18 cellular contexts compared by ENCODE assay signal in the genomic region with DNA sequence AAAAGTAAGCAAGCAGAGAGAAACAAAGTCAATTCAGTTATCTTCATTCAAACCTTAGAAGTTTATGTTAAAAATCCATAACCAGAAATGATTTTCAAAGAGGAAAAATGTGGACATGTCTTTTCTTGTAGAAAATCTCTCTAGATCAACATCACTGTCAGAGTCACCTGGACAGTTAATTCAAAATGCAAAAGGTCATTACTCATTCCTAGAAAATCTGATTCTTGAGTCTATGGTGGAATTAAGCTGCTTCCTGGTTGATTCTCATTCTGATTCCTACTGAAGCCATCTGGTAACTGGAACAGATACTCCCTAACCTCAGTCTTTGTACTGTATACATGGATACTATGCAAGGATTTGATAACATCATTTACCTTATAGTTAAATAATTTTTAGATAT.
DNase-seq lines count a peak whose midpoint lies in the region; ATAC-seq and TF ChIP-seq lines count a peak whose summit lies in the region.
"Had no signal": no experiment of that assay in that cellular context is flagged by ENCODE, and none has a peak within 500 bp of the region (broad histone marks: within the 10 kb centered on the region; RNA-seq: fewer than 3 reads in every experiment).

No MANE protein-coding gene starts in this region.

- no peak overlapping the region for H3K4me3 ChIP-seq in SK-N-SH (ENCODE audit: low read depth in 2 of 2, low read length in 1 of 2)
- no peak overlapping the region for H3K4me3 ChIP-seq in PC-3 (ENCODE audit: low read length)
- H3K4me3 ChIP-seq in fibroblast of the aortic adventitia (ENCODE audit: low read depth, low read length): no peak overlapping the region
- H3K4me3 ChIP-seq: SJCRH30 had no signal

- no peak for DNase-seq in SK-N-SH
- peak; percentile 19 for DNase-seq in PC-3
- peak; percentile 4 for DNase-seq in fibroblast of the aortic adventitia (ENCODE audit: low read depth)
- DNase-seq in activated CD4-positive, alpha-beta memory T cell treated with anti-CD3 and anti-CD28 coated beads for 36 hours: no peak
- DNase-seq in C1 segment of cervical spinal cord (lab: John Stamatoyannopoulos, UW): no peak
- DNase-seq in HuH-7 (ENCODE audit: low spot score): no peak
- DNase-seq: 8988T; Calu3; CD8-positive, alpha-beta T cell; H7; MV-4-11; NCI-H1417; NCI-H187 treated with DMSO at 0.1 percent for 48 hours; NCI-H2227 treated with DMSO at 0.1 percent for 48 hours; NCI-H524; SJCRH30 had no signal

- CTCF ChIA-PET in SK-N-SH (lab: Yijun Ruan, JAX): interaction anchor here (1.6 kb wide), 1 partner anchor 37 kb away, joined by 3 read pairs; no protein-coding TSS in a partner anchor
- CTCF ChIA-PET in PC-3 (lab: Charles Lee): no interaction called here
- CTCF ChIA-PET in activated CD4-positive, alpha-beta memory T cell treated with anti-CD3 and anti-CD28 coated beads for 36 hours (lab: Charles Lee): no interaction called here

- no peak overlapping the region for H3K4me3 Mint-ChIP-seq in activated CD4-positive, alpha-beta memory T cell treated with anti-CD3 and anti-CD28 coated beads for 36 hours
- H3K4me3 Mint-ChIP-seq: CD8-positive, alpha-beta T cell had no signal

- no TSS peak for BruUV-seq in PC-3 (replicated peaks; lab: Mats Ljungman, UMichigan)

- H3K9ac ChIP-seq in SK-N-SH (no peak overlapping the region), PC-3 (ENCODE audit: low read length) (no peak overlapping the region)

- no peaks in the 10 kb centered on the region for H3K9me3 ChIP-seq in SK-N-SH
- no peaks in the 10 kb centered on the region for H3K9me3 ChIP-seq in PC-3 (ENCODE audit: low read length)
- H3K9me3 ChIP-seq: SJCRH30 had no signal

- no peaks in the 10 kb centered on the region for H3K4me1 Mint-ChIP-seq in activated CD4-positive, alpha-beta memory T cell treated with anti-CD3 and anti-CD28 coated beads for 36 hours (ENCODE audit: low read depth)

- H3K36me3 ChIP-seq in SK-N-SH (replicated peaks in 1 of 2; ENCODE audit: control insufficient read depth in 1 of 2, insufficient read depth in 2 of 2, low read length in 1 of 2): peaks cover 0 to 4% of the 10 kb centered on the region in 2 experiments
- no peaks in the 10 kb centered on the region for H3K36me3 ChIP-seq in PC-3 (ENCODE audit: low read depth, low read length)
- H3K36me3 ChIP-seq: SJCRH30 had no signal

- no peaks in the 10 kb centered on the region for H3K9me3 Mint-ChIP-seq in activated CD4-positive, alpha-beta memory T cell treated with anti-CD3 and anti-CD28 coated beads for 36 hours
- H3K9me3 Mint-ChIP-seq: CD8-positive, alpha-beta T cell had no signal

- H3K4me2 ChIP-seq in SK-N-SH: no peak overlapping the region
- H3K4me2 ChIP-seq in PC-3 (ENCODE audit: low read length): no peak overlapping the region

- H3K27ac Mint-ChIP-seq in activated CD4-positive, alpha-beta memory T cell treated with anti-CD3 and anti-CD28 coated beads for 36 hours: no peak overlapping the region
- H3K27ac Mint-ChIP-seq: CD8-positive, alpha-beta T cell had no signal

- H3K27me3 ChIP-seq in SK-N-SH (ENCODE audit: insufficient read depth): no peaks in the 10 kb centered on the region
- no peaks in the 10 kb centered on the region for H3K27me3 ChIP-seq in PC-3 (ENCODE audit: low read length)
- H3K27me3 ChIP-seq: SJCRH30 had no signal

- H3K27ac ChIP-seq in SK-N-SH (ENCODE audit: low read depth in 2 of 2, low read length in 1 of 2): no peak overlapping the region
- H3K27ac ChIP-seq in PC-3 (ENCODE audit: low read length): no peak overlapping the region
- H3K27ac ChIP-seq: SJCRH30 had no signal

- H3K79me2 ChIP-seq in SK-N-SH (ENCODE audit: insufficient read depth) (no peaks in the 10 kb centered on the region), PC-3 (ENCODE audit: low read length) (no peaks in the 10 kb centered on the region)

- H2AFZ ChIP-seq in SK-N-SH (ENCODE audit: low read depth): no peak overlapping the region
- no peak overlapping the region for H2AFZ ChIP-seq in PC-3 (ENCODE audit: low read length)

- POLR2A ChIA-PET in SK-N-SH (lab: Yijun Ruan, JAX): no interaction called here
- POLR2A ChIA-PET in PC-3 (lab: Charles Lee; ENCODE audit: unreplicated experiment): no interaction called here
- POLR2A ChIA-PET in activated CD4-positive, alpha-beta memory T cell treated with anti-CD3 and anti-CD28 coated beads for 36 hours (lab: Charles Lee): no interaction called here

- H3K4me1 ChIP-seq in SK-N-SH (ENCODE audit: control insufficient read depth in 1 of 2, insufficient read depth in 2 of 2, low read depth in 1 of 2, low read length in 1 of 2) (peaks cover 0 to under 1% of the 10 kb centered on the region in 2 experiments; a peak in 3 of 4 replicates), PC-3 (ENCODE audit: insufficient read depth, low read length) (peaks cover 9% of the 10 kb centered on the region; the same call in 1 of the 2 replicates)
- H3K4me1 ChIP-seq: SJCRH30 had no signal

- ATAC-seq in SK-N-SH treated with all-trans-retinoic acid at 6 μM for 48 hours: no peak
- no peak for ATAC-seq in PC-3
- ATAC-seq in GM19328 (IDR thresholded peaks at IDR 0.05; ENCODE audit: unreplicated experiment): no peak
- ATAC-seq: CD8-positive, alpha-beta T cell had no signal

- no peak for TF ChIP-seq EP300 in SK-N-SH (IDR thresholded peaks at IDR 0.05; ENCODE audit: borderline replicate concordance in 1 of 2, low read depth in 1 of 2, low read length in 1 of 2)

- no peak for TF ChIP-seq RAD21 in SK-N-SH (IDR thresholded peaks at IDR 0.05; ENCODE audit: low read length)

- intact Hi-C loops in PC-3 (cut with micrococcal nuclease): no loop called here
- intact Hi-C loops in activated CD4-positive, alpha-beta memory T cell treated with anti-CD3 and anti-CD28 coated beads for 36 hours (cut with micrococcal nuclease): no loop called here

- H3K36me3 Mint-ChIP-seq in activated CD4-positive, alpha-beta memory T cell treated with anti-CD3 and anti-CD28 coated beads for 36 hours: no peaks in the 10 kb centered on the region
- H3K36me3 Mint-ChIP-seq: CD8-positive, alpha-beta T cell had no signal

- peaks cover 5% of the 10 kb centered on the region for H3K27me3 Mint-ChIP-seq in activated CD4-positive, alpha-beta memory T cell treated with anti-CD3 and anti-CD28 coated beads for 36 hours

- no peak for TF ChIP-seq CTCF in SK-N-SH (IDR thresholded peaks at IDR 0.05)
- no peak for TF ChIP-seq CTCF in PC-3 (conservative IDR thresholded peaks at IDR 0.05; ENCODE audit: low read depth, low read length)
- no peak for TF ChIP-seq CTCF in fibroblast of the aortic adventitia (IDR thresholded peaks at IDR 0.05; ENCODE audit: insufficient read depth, low read length)

- H3K9me2 ChIP-seq in SK-N-SH: no peaks in the 10 kb centered on the region
- no peaks in the 10 kb centered on the region for H3K9me2 ChIP-seq in PC-3 (replicated peaks; ENCODE audit: low read length)

- H4K20me1 ChIP-seq in SK-N-SH (ENCODE audit: insufficient read depth): no peaks in the 10 kb centered on the region
- H4K20me1 ChIP-seq in PC-3 (ENCODE audit: low read length): no peaks in the 10 kb centered on the region

- H3F3A ChIP-seq in SK-N-SH (replicated peaks; ENCODE audit: insufficient read depth) (peaks cover 4% of the 10 kb centered on the region), PC-3 (ENCODE audit: low read length, unreplicated experiment) (no peaks in the 10 kb centered on the region)

TF ChIP-seq in SK-N-SH, 30 proteins besides CTCF, POLR2A, EP300 and RAD21 (continues in another document):
- TF ChIP-seq USF1 (IDR thresholded peaks at IDR 0.05; ENCODE audit: borderline replicate concordance, low read depth): no peak
- no peak for TF ChIP-seq POLR2AphosphoS5 (IDR thresholded peaks at IDR 0.05; ENCODE audit: low read depth, low read length)
- TF ChIP-seq NRF1 (IDR thresholded peaks at IDR 0.05; ENCODE audit: low read depth, low read length): no peak
- TF ChIP-seq, protein P1, sequence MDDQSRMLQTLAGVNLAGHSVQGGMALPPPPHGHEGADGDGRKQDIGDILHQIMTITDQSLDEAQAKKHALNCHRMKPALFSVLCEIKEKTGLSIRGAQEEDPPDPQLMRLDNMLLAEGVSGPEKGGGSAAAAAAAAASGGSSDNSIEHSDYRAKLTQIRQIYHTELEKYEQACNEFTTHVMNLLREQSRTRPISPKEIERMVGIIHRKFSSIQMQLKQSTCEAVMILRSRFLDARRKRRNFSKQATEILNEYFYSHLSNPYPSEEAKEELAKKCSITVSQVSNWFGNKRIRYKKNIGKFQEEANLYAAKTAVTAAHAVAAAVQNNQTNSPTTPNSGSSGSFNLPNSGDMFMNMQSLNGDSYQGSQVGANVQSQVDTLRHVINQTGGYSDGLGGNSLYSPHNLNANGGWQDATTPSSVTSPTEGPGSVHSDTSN (IDR thresholded peaks at IDR 0.05): 0 out of 2 replicates have a peak, but pooled peaks have one; percentile 23

TF ChIP-seq in SK-N-SH treated with all-trans-retinoic acid at 6 μM for 48 hours, 23 proteins besides CTCF, POLR2A, EP300 and RAD21:
- TF ChIP-seq GLIS3 (CRISPR knock-in tag; IDR thresholded peaks at IDR 0.05): no peak

Comparison
In these comparisons a context has a peak if more than half of its experiments do, and no peak if none do; other contexts are left out.
1. DNase-seq: peak in PC-3 (single experiment) and fibroblast of the aortic adventitia (single experiment); none in SK-N-SH (single experiment), activated CD4-positive, alpha-beta memory T cell treated with anti-CD3 and anti-CD28 coated beads for 36 hours (single experiment), C1 segment of cervical spinal cord (0 of 14) and HuH-7 (single experiment).